10 cellular contexts compared by ENCODE assay signal in genomic region chr2:215973954-215974699, GRCh38. TPM values are rescaled to one million over a fixed set of nuclear protein-coding genes. Genes with fewer than 3 reads are reported as not detected.
A peak's percentile ranks its signal among the peaks of the same experiment; 100 is the strongest.
DNase-seq lines count a peak whose midpoint lies in the region; ATAC-seq and TF ChIP-seq lines count a peak whose summit lies in the region.
"Had no signal": no experiment of that assay in that cellular context is flagged by ENCODE, and none has a peak within 500 bp of the region (broad histone marks: within the 10 kb centered on the region; RNA-seq: fewer than 3 reads in every experiment).

No MANE protein-coding gene starts in this region.

- H3K9me3 ChIP-seq in PC-9 (ENCODE audit: insufficient read depth, low read depth) (no peaks in the 10 kb centered on the region), gastroesophageal sphincter (no peaks in the 10 kb centered on the region)
- H3K9me3 ChIP-seq: testis had no signal

- peaks cover 36% of the 10 kb centered on the region for H3F3A ChIP-seq in PC-9 (ENCODE audit: insufficient read depth, low read depth)

- TF ChIP-seq CTCF in PC-9 (conservative IDR thresholded peaks at IDR 0.05) (no peak), gastroesophageal sphincter (IDR thresholded peaks at IDR 0.05) (no peak)

- peak overlapping the region; percentile 24; the same call in 1 of the 2 replicates for H3K4me3 ChIP-seq in PC-9
- no peak overlapping the region for H3K4me3 ChIP-seq in gastroesophageal sphincter
- H3K4me3 ChIP-seq: testis had no signal

- H3K27ac ChIP-seq in PC-9 = peak overlapping the region; percentile 82
- no peak overlapping the region for H3K27ac ChIP-seq in gastroesophageal sphincter
- H3K27ac ChIP-seq: 22Rv1, testis had no signal

- H3K79me2 ChIP-seq in PC-9 (ENCODE audit: low read depth) = peaks cover 88% of the 10 kb centered on the region

- intact Hi-C loops in PC-9 (cut with micrococcal nuclease; ENCODE audit: unreplicated experiment) = loop anchor here (5.0 kb wide), 1 partner anchor 43 kb away; no protein-coding TSS in a partner anchor

- H3K27me3 ChIP-seq in PC-9 (ENCODE audit: insufficient read depth, low read depth) (no peaks in the 10 kb centered on the region), gastroesophageal sphincter (no peaks in the 10 kb centered on the region)
- H3K27me3 ChIP-seq: testis had no signal

- no peaks in the 10 kb centered on the region for H4K20me1 ChIP-seq in PC-9 (ENCODE audit: insufficient read depth)

- no peaks in the 10 kb centered on the region for H3K9me2 ChIP-seq in PC-9 (ENCODE audit: insufficient read depth)

- peak overlapping the region; percentile 74 for H3K4me2 ChIP-seq in PC-9

- POLR2A ChIA-PET in PC-9 (lab: Charles Lee; ENCODE audit: unreplicated experiment) = interaction anchor here (0.6 kb wide), 2 partner anchors 34 to 691 kb away, joined by 3 to 8 read pairs; no protein-coding TSS in a partner anchor

- TF ChIP-seq POLR2A in gastroesophageal sphincter (IDR thresholded peaks at IDR 0.05) = no peak

- H3K36me3 ChIP-seq in PC-9 (ENCODE audit: low read depth) = 0 out of 2 replicates have a peak, but pooled peaks cover 11% of the 10 kb centered on the region
- no peaks in the 10 kb centered on the region for H3K36me3 ChIP-seq in gastroesophageal sphincter

- WGBS in gastroesophageal sphincter (ENCODE audit: low coverage in 1 of 2), 2 donors = 36 to 78% methylated on average over 2 to 4 of the region's 6 CpGs

- peak; percentile 43 for ATAC-seq in gastroesophageal sphincter

- CTCF ChIA-PET in PC-9 (lab: Charles Lee) = no interaction called here

- peak; percentile 7 for DNase-seq in DMS 273 (lab: John Stamatoyannopoulos, UW; ENCODE audit: unreplicated experiment)
- no peak for DNase-seq in DMS 273 treated with DMSO at 0.1 percent for 48 hours (lab: John Stamatoyannopoulos, UW)
- DNase-seq in PC-9 = peak; percentile 46 to 95
- DNase-seq in superior temporal gyrus (ENCODE audit: extremely low spot score) = peak; percentile 41
- DNase-seq in DMS53 treated with DMSO at 0.1 percent for 48 hours (lab: John Stamatoyannopoulos, UW; ENCODE audit: unreplicated experiment) = no peak
- no peak for DNase-seq in putamen (ENCODE audit: low spot score)
- no peak for DNase-seq in OCI-M2 (lab: John Stamatoyannopoulos, UW; ENCODE audit: unreplicated experiment)
- DNase-seq: testis had no signal

- H3K4me1 ChIP-seq in PC-9 (replicated peaks; ENCODE audit: insufficient read depth) = peaks cover 59% of the 10 kb centered on the region
- H3K4me1 ChIP-seq in gastroesophageal sphincter = no peaks in the 10 kb centered on the region
- H3K4me1 ChIP-seq: testis had no signal

- no TSS peak for BruUV-seq in PC-9 (replicated peaks; lab: Mats Ljungman, UMichigan)

- H2AFZ ChIP-seq in PC-9 = no peak overlapping the region

- TF ChIP-seq EP300 in gastroesophageal sphincter (IDR thresholded peaks at IDR 0.05) = no peak

RNA-seq across cellular contexts. Expression of gene MREG, which starts 39.2 kb away (rescaled TPM):
- total RNA-seq in PC-9 (2021) (23.0 and 27.5 TPM in 2 replicates), gastroesophageal sphincter (1 to 10 TPM in 1 of 4 donors, under 1 TPM in 3; 0.40 to 3.3 (median 0.54) TPM)

Comparison
In these comparisons a context has a peak if more than half of its experiments do, and no peak if none do; other contexts are left out.
1. DNase-seq: peak in DMS 273 (single experiment), PC-9 (2 of 2) and superior temporal gyrus (single experiment); none in DMS 273 treated with DMSO at 0.1 percent for 48 hours (single experiment), DMS53 treated with DMSO at 0.1 percent for 48 hours (single experiment), putamen (single experiment) and OCI-M2 (single experiment).